In genomic region chr4:151644625-151645024, GRCh38 we compare ENCODE assay signal across 10 cellular contexts.
DNase-seq lines count a peak whose midpoint lies in the region; ATAC-seq, FAIRE-seq and TF ChIP-seq lines count a peak whose summit lies in the region.
"Had no signal": no experiment of that assay in that cellular context is flagged by ENCODE, and none has a peak within 500 bp of the region (broad histone marks: within the 10 kb centered on the region; RNA-seq: fewer than 3 reads in every experiment).

No MANE protein-coding gene starts in this region.

- in situ Hi-C loops in SK-MEL-5 (cut with HindIII; ENCODE audit: low pct_unique_long_range_greater_than_20kb, low sequenced_read_pairs): no loop called here

- no peak overlapping the region for H3K4me3 Mint-ChIP-seq in Calu3 (ENCODE audit: low read depth, unreplicated experiment)
- H3K4me3 Mint-ChIP-seq in GM23338: no peak overlapping the region
- H3K4me3 Mint-ChIP-seq: T-helper 1 cell treated with Interleukin-12 subunit alpha and Interleukin-12 subunit beta and Interleukin-4 antibody, amounts not matched to agents 30 μg/mL and 1 μg/mL, for 36 hours had no signal

- H3K4me2 ChIP-seq in GM23338: no peak overlapping the region

- intact Hi-C loops in Calu3 (cut with micrococcal nuclease; ENCODE audit: unreplicated experiment): loop anchor here (5.0 kb wide), 1 partner anchor 732 kb away; no protein-coding TSS in a partner anchor

- peaks cover 12% of the 10 kb centered on the region for H3K4me1 ChIP-seq in GM23338 (ENCODE audit: insufficient read depth)
- H3K4me1 ChIP-seq: right atrium auricular region had no signal

- no peaks in the 10 kb centered on the region for H3K79me2 ChIP-seq in GM23338 (replicated peaks; ENCODE audit: insufficient read depth)

- FAIRE-seq in GM12892 (lab: Jason Lieb, UNC): no peak
- no peak for FAIRE-seq in GM12891 (lab: Jason Lieb, UNC)

- no peak overlapping the region for H2AFZ ChIP-seq in GM23338

- H3K36me3 Mint-ChIP-seq in Calu3 (ENCODE audit: insufficient read depth, unreplicated experiment) (peaks cover 5% of the 10 kb centered on the region), GM23338 (ENCODE audit: low read depth) (peaks cover 3% of the 10 kb centered on the region)

- 0 out of 2 replicates have a peak, but pooled peaks cover 5% of the 10 kb centered on the region for H3F3A ChIP-seq in GM23338 (replicated peaks; ENCODE audit: low read depth)

- H3K9me2 ChIP-seq in GM23338 (ENCODE audit: insufficient read depth): no peaks in the 10 kb centered on the region

- H3K27me3 Mint-ChIP-seq in Calu3 (ENCODE audit: unreplicated experiment) (no peaks in the 10 kb centered on the region), GM23338 (ENCODE audit: insufficient read depth, low read depth, poor library complexity) (peaks cover 1% of the 10 kb centered on the region)

- peak; percentile 5 for DNase-seq in Calu3
- peak; percentile 81 for DNase-seq in GM23338 (ENCODE audit: low spot score)
- peak; percentile 55 for DNase-seq in SK-MEL-5 (ENCODE audit: low read depth, low spot score)
- peak; percentile 77 for DNase-seq in islet precursor cell
- DNase-seq in GM12892 (ENCODE audit: insufficient read length): no peak
- DNase-seq in GM12891 (ENCODE audit: insufficient read length, low spot score): no peak

- BruUV-seq in Calu3 (replicated peaks; lab: Mats Ljungman, UMichigan): no TSS peak

- no peak for TF ChIP-seq CTCF in Calu3 (IDR thresholded peaks at IDR 0.05; ENCODE audit: unreplicated experiment)
- TF ChIP-seq CTCF in GM23338 (conservative IDR thresholded peaks at IDR 0.05; ENCODE audit: low read depth in 2 of 2): peak; percentile 75 to 96

- CTCF ChIA-PET in Calu3 (lab: Charles Lee): interaction anchor here (0.6 to 1.3 kb wide), 3 partner anchors 14 to 528 kb away, joined by 3 to 4 read pairs (median 3); no protein-coding TSS in a partner anchor

- H3K4me3 ChIP-seq in GM23338: no peak overlapping the region
- H3K4me3 ChIP-seq: right atrium auricular region had no signal

- no peaks in the 10 kb centered on the region for H3K27me3 ChIP-seq in GM23338 (ENCODE audit: insufficient read depth)
- H3K27me3 ChIP-seq: right atrium auricular region had no signal

- H4K20me1 ChIP-seq in GM23338 (replicated peaks; ENCODE audit: insufficient read depth): no peaks in the 10 kb centered on the region

- no peaks in the 10 kb centered on the region for H3K4me1 Mint-ChIP-seq in Calu3 (ENCODE audit: low read depth, unreplicated experiment)
- peaks cover 29% of the 10 kb centered on the region for H3K4me1 Mint-ChIP-seq in GM23338

- peaks cover 6% of the 10 kb centered on the region; the same call in 1 of the 2 replicates for H3K36me3 ChIP-seq in GM23338 (ENCODE audit: insufficient read depth)
- H3K36me3 ChIP-seq: right atrium auricular region had no signal

- ATAC-seq in GM23338: peak; percentile 90
- ATAC-seq in HG03139 (IDR thresholded peaks at IDR 0.05; ENCODE audit: unreplicated experiment): no peak
- no peak for ATAC-seq in GM21576 (IDR thresholded peaks at IDR 0.05; ENCODE audit: unreplicated experiment)

- H3K27ac Mint-ChIP-seq in Calu3 (ENCODE audit: unreplicated experiment): peak overlapping the region; percentile 13
- no peak overlapping the region; the same call in 1 of the 2 replicates for H3K27ac Mint-ChIP-seq in GM23338
- H3K27ac Mint-ChIP-seq: T-helper 1 cell treated with Interleukin-12 subunit alpha and Interleukin-12 subunit beta and Interleukin-4 antibody, amounts not matched to agents 30 μg/mL and 1 μg/mL, for 36 hours had no signal

- no peak overlapping the region for H3K27ac ChIP-seq in GM23338 (ENCODE audit: low read depth)
- H3K27ac ChIP-seq: right atrium auricular region had no signal

- TF ChIP-seq POLR2A in GM12892 (IDR thresholded peaks at IDR 0.05; ENCODE audit: low read depth, low read length): no peak
- no peak for TF ChIP-seq POLR2A in GM12891 (IDR thresholded peaks at IDR 0.05; ENCODE audit: low read depth, low read length)

- H3K9me3 Mint-ChIP-seq in Calu3 (ENCODE audit: low read depth, unreplicated experiment) (no peaks in the 10 kb centered on the region), GM23338 (no peaks in the 10 kb centered on the region)
- H3K9me3 Mint-ChIP-seq: T-helper 1 cell treated with Interleukin-12 subunit alpha and Interleukin-12 subunit beta and Interleukin-4 antibody, amounts not matched to agents 30 μg/mL and 1 μg/mL, for 36 hours had no signal

TF ChIP-seq in GM23338, 12 proteins besides CTCF, POLR2A, EP300 and RAD21:
- no peak for TF ChIP-seq EZH2 (IDR thresholded peaks at IDR 0.05; ENCODE audit: low read depth, unreplicated experiment)

TF ChIP-seq in GM12891, 5 proteins besides CTCF, POLR2A, EP300 and RAD21:
- TF ChIP-seq POU2F2 (IDR thresholded peaks at IDR 0.05; ENCODE audit: low read depth, low read length): no peak
TF ChIP-seq in GM12891: peak in this region for 0.

Comparison
In these comparisons a context has a peak if more than half of its experiments do, and no peak if none do; other contexts are left out.
1. DNase-seq: peak in Calu3 (single experiment), GM23338 (single experiment), SK-MEL-5 (single experiment) and islet precursor cell (single experiment); none in GM12892 (single experiment) and GM12891 (single experiment).